ENCODE assay signal across 14 cellular contexts in genomic region chr7:69526570-69526969, GRCh38.
DNase-seq lines count a peak whose midpoint lies in the region; ATAC-seq and TF ChIP-seq lines count a peak whose summit lies in the region.
"Had no signal": no experiment of that assay in that cellular context is flagged by ENCODE, and none has a peak within 500 bp of the region (broad histone marks: within the 10 kb centered on the region; RNA-seq: fewer than 3 reads in every experiment).

No MANE protein-coding gene starts in this region.

- no peak overlapping the region for H3K9ac ChIP-seq in Loucy (ENCODE audit: low read depth, low read length, poor library complexity, severe bottlenecking)

- H4K20me1 ChIP-seq in GM23338 (replicated peaks; ENCODE audit: insufficient read depth) = no peaks in the 10 kb centered on the region
- no peaks in the 10 kb centered on the region for H4K20me1 ChIP-seq in Loucy (ENCODE audit: insufficient read depth, low read length, poor library complexity, severe bottlenecking)

- H3K4me1 Mint-ChIP-seq in GM23338 = 0 out of 3 replicates have a peak, but pooled peaks cover 3% of the 10 kb centered on the region
- H3K4me1 Mint-ChIP-seq: CD14-positive monocyte had no signal

- peaks cover 2% of the 10 kb centered on the region; the same call in 2 of the 3 replicates for H3K9me3 Mint-ChIP-seq in GM23338
- H3K9me3 Mint-ChIP-seq: CD8-positive, alpha-beta T cell had no signal

- no peaks in the 10 kb centered on the region for H3K4me1 ChIP-seq in GM23338 (ENCODE audit: insufficient read depth)
- H3K4me1 ChIP-seq in Loucy (ENCODE audit: insufficient read depth, low read length, poor library complexity, severe bottlenecking) = no peaks in the 10 kb centered on the region
- no peaks in the 10 kb centered on the region for H3K4me1 ChIP-seq in aorta (ENCODE audit: control insufficient read depth in 1 of 2, insufficient read depth in 2 of 2, low read length in 2 of 2)
- no peaks in the 10 kb centered on the region for H3K4me1 ChIP-seq in effector memory CD4-positive, alpha-beta T cell (ENCODE audit: control insufficient read depth, insufficient read depth, low read length, poor library complexity, severe bottlenecking)

- H3K4me2 ChIP-seq in GM23338 (no peak overlapping the region), Loucy (ENCODE audit: low read depth, low read length, poor library complexity, severe bottlenecking) (no peak overlapping the region)

- 0 out of 2 replicates have a peak overlapping the region, but pooled peaks have one; percentile 43 for H2AFZ ChIP-seq in GM23338
- H2AFZ ChIP-seq in Loucy (ENCODE audit: low read length) = peak overlapping the region; percentile 94

- no peak overlapping the region for H3K27ac Mint-ChIP-seq in GM23338
- H3K27ac Mint-ChIP-seq: CD14-positive monocyte; CD8-positive, alpha-beta T cell had no signal

- no peak for DNase-seq in GM23338 (ENCODE audit: low spot score)
- peak; percentile 38 for DNase-seq in foreskin melanocyte
- DNase-seq in aorta = no peak
- no peak for DNase-seq in effector memory CD4-positive, alpha-beta T cell
- no peak for DNase-seq in stimulated activated CD8-positive, alpha-beta memory T cell treated with anti-CD3 and anti-CD28 coated beads, Interleukin-4, amount 100 ng/mL, for 48 hours
- DNase-seq in omental fat pad (ENCODE audit: low spot score) = no peak
- DNase-seq: CD8-positive, alpha-beta T cell; COR-L47; DMS153; DMS79 treated with DMSO at 0.1 percent for 48 hours; EL; IMR-90 had no signal

- no peaks in the 10 kb centered on the region for H3K36me3 Mint-ChIP-seq in GM23338 (ENCODE audit: low read depth)
- H3K36me3 Mint-ChIP-seq: CD14-positive monocyte; CD8-positive, alpha-beta T cell had no signal

- no peak overlapping the region for H3K27ac ChIP-seq in GM23338 (ENCODE audit: low read depth)
- H3K27ac ChIP-seq in aorta (ENCODE audit: low read depth in 1 of 2, low read length in 2 of 2) = no peak overlapping the region
- H3K27ac ChIP-seq in effector memory CD4-positive, alpha-beta T cell (ENCODE audit: insufficient read depth, low read length, poor library complexity, severe bottlenecking) = no peak overlapping the region

- TF ChIP-seq CTCF in GM23338 (conservative IDR thresholded peaks at IDR 0.05; ENCODE audit: low read depth in 2 of 2) (no peak), Loucy (conservative IDR thresholded peaks at IDR 0.05; ENCODE audit: low read length) (no peak), omental fat pad (IDR thresholded peaks at IDR 0.05) (no peak)

- H3K4me3 ChIP-seq in GM23338 (no peak overlapping the region), Loucy (ENCODE audit: low read length, poor library complexity, severe bottlenecking) (no peak overlapping the region), aorta (ENCODE audit: low read length in 2 of 2) (no peak overlapping the region)
- H3K4me3 ChIP-seq in effector memory CD4-positive, alpha-beta T cell (ENCODE audit: insufficient read depth, low read depth, low read length, poor library complexity, severe bottlenecking) = no peak overlapping the region

- H3F3A ChIP-seq in GM23338 (replicated peaks; ENCODE audit: low read depth) (no peaks in the 10 kb centered on the region), Loucy (ENCODE audit: low read depth) (no peaks in the 10 kb centered on the region)

- no peak overlapping the region for H3K4me3 Mint-ChIP-seq in GM23338
- H3K4me3 Mint-ChIP-seq: CD14-positive monocyte; CD8-positive, alpha-beta T cell had no signal

- H3K27me3 Mint-ChIP-seq in GM23338 (ENCODE audit: insufficient read depth, low read depth, poor library complexity) = peaks cover 6% of the 10 kb centered on the region

- H3K36me3 ChIP-seq in GM23338 (ENCODE audit: insufficient read depth) = no peaks in the 10 kb centered on the region
- H3K36me3 ChIP-seq in Loucy (ENCODE audit: insufficient read depth, low read length) = no peaks in the 10 kb centered on the region
- H3K36me3 ChIP-seq in aorta (ENCODE audit: control insufficient read depth in 1 of 2, insufficient read depth in 2 of 2, low read length in 1 of 2) = no peaks in the 10 kb centered on the region
- no peaks in the 10 kb centered on the region for H3K36me3 ChIP-seq in effector memory CD4-positive, alpha-beta T cell (ENCODE audit: control insufficient read depth, insufficient read depth, low read length)

- 54 to 56% methylated on average over 5 of the region's 5 CpGs for WGBS in aorta, 2 donors

- H3K9me2 ChIP-seq in GM23338 (ENCODE audit: insufficient read depth) (no peaks in the 10 kb centered on the region), Loucy (replicated peaks; ENCODE audit: low read depth, low read length) (no peaks in the 10 kb centered on the region)

- ATAC-seq in GM23338 = no peak
- no peak for ATAC-seq in aorta (ENCODE audit: low FRiP score)
- no peak for ATAC-seq in omental fat pad (ENCODE audit: low FRiP score)
- ATAC-seq: CD8-positive, alpha-beta T cell had no signal

- H3K79me2 ChIP-seq in GM23338 (replicated peaks; ENCODE audit: insufficient read depth) = no peaks in the 10 kb centered on the region
- H3K79me2 ChIP-seq in Loucy (ENCODE audit: insufficient read depth, low read length) = no peaks in the 10 kb centered on the region

- intact Hi-C loops in aorta (cut with DNase I) = no loop called here

- H3K9me3 ChIP-seq in Loucy (ENCODE audit: insufficient read depth, low read depth, low read length) = no peaks in the 10 kb centered on the region
- H3K9me3 ChIP-seq in aorta (ENCODE audit: control insufficient read depth, low read length) = no peaks in the 10 kb centered on the region
- no peaks in the 10 kb centered on the region for H3K9me3 ChIP-seq in effector memory CD4-positive, alpha-beta T cell (ENCODE audit: control insufficient read depth, low read length)

- H3K27me3 ChIP-seq in GM23338 (ENCODE audit: insufficient read depth) = no peaks in the 10 kb centered on the region
- no peaks in the 10 kb centered on the region for H3K27me3 ChIP-seq in Loucy (ENCODE audit: insufficient read depth, low read length, poor library complexity, severe bottlenecking)
- H3K27me3 ChIP-seq in aorta (ENCODE audit: control insufficient read depth in 1 of 2, insufficient read depth in 2 of 2, low read length in 1 of 2) = no peaks in the 10 kb centered on the region
- no peaks in the 10 kb centered on the region for H3K27me3 ChIP-seq in effector memory CD4-positive, alpha-beta T cell (replicated peaks; ENCODE audit: control insufficient read depth, insufficient read depth, low read length, poor library complexity, severe bottlenecking)

TF ChIP-seq in GM23338, 12 proteins besides CTCF, POLR2A, EP300 and RAD21 (continues in another document):
- TF ChIP-seq ZNF331 (CRISPR knock-in tag; IDR thresholded peaks at IDR 0.05; ENCODE audit: low read depth) (no peak), ZNF114 (CRISPR knock-in tag; IDR thresholded peaks at IDR 0.05) (no peak), JUNB (IDR thresholded peaks at IDR 0.05; ENCODE audit: unreplicated experiment) (no peak), NANOG (IDR thresholded peaks at IDR 0.05; ENCODE audit: borderline replicate concordance) (no peak), CREB1 (CRISPR knock-in tag; IDR thresholded peaks at IDR 0.05; ENCODE audit: low read depth) (no peak), POLR2AphosphoS5 (IDR thresholded peaks at IDR 0.05; ENCODE audit: low read depth) (no peak), EZH2phosphoT487 (IDR thresholded peaks at IDR 0.05; ENCODE audit: unreplicated experiment) (no peak), EZH2 (IDR thresholded peaks at IDR 0.05; ENCODE audit: low read depth, unreplicated experiment) (no peak), STAT1 (IDR thresholded peaks at IDR 0.05; ENCODE audit: unreplicated experiment) (no peak)
- TF ChIP-seq, protein P1, sequence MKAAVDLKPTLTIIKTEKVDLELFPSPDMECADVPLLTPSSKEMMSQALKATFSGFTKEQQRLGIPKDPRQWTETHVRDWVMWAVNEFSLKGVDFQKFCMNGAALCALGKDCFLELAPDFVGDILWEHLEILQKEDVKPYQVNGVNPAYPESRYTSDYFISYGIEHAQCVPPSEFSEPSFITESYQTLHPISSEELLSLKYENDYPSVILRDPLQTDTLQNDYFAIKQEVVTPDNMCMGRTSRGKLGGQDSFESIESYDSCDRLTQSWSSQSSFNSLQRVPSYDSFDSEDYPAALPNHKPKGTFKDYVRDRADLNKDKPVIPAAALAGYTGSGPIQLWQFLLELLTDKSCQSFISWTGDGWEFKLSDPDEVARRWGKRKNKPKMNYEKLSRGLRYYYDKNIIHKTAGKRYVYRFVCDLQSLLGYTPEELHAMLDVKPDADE (IDR thresholded peaks at IDR 0.05) = no peak
- TF ChIP-seq, protein P2, sequence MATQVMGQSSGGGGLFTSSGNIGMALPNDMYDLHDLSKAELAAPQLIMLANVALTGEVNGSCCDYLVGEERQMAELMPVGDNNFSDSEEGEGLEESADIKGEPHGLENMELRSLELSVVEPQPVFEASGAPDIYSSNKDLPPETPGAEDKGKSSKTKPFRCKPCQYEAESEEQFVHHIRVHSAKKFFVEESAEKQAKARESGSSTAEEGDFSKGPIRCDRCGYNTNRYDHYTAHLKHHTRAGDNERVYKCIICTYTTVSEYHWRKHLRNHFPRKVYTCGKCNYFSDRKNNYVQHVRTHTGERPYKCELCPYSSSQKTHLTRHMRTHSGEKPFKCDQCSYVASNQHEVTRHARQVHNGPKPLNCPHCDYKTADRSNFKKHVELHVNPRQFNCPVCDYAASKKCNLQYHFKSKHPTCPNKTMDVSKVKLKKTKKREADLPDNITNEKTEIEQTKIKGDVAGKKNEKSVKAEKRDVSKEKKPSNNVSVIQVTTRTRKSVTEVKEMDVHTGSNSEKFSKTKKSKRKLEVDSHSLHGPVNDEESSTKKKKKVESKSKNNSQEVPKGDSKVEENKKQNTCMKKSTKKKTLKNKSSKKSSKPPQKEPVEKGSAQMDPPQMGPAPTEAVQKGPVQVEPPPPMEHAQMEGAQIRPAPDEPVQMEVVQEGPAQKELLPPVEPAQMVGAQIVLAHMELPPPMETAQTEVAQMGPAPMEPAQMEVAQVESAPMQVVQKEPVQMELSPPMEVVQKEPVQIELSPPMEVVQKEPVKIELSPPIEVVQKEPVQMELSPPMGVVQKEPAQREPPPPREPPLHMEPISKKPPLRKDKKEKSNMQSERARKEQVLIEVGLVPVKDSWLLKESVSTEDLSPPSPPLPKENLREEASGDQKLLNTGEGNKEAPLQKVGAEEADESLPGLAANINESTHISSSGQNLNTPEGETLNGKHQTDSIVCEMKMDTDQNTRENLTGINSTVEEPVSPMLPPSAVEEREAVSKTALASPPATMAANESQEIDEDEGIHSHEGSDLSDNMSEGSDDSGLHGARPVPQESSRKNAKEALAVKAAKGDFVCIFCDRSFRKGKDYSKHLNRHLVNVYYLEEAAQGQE (IDR thresholded peaks at IDR 0.05; ENCODE audit: unreplicated experiment) = no peak
